Comparison of ENCODE assay signal across 10 cellular contexts in the genomic region with DNA sequence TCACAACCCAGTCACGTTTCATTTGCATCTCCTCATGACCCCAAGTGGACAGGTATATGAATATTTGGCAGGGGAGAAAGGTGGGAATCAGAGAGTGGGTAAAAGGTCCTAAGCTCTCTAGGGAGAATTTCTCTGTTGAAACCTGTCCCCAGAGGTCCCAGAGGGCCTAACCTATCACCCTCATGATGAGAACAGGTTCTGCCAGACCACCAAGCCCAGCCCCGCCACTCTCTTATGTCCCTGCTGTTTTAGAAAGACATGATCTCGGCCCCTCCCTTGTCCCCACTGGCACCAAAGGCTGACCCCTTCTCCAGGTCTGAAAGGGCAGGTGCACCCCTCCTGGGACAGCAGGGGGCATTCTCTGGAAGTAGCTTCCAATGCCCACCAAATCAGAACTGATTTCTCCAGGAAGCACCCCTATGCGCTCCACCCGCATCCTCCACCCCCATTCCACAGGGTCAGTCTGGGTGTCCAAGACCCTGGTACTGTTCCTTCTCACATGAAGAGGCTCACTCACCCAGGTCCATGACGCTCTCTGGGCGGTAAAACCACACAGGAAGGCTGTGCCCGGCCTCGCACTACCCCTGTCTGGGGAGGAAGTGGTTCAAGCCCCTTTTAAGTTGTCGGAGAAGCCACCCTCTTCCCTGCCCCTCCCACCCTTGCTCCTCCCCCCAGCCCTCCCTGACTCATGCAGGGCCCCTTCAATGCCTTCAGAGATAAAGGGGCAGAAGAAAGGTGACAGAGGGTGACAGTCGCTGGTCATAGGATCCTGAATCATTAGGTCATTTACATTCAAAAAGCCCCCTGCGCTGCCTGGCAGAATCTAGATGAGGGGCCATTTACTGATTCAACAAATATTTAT. TPM values are rescaled to one million over a fixed set of nuclear protein-coding genes. Genes with fewer than 3 reads are reported as not detected.
DNase-seq lines count a peak whose midpoint lies in the region; ATAC-seq and TF ChIP-seq lines count a peak whose summit lies in the region.
"Had no signal": no experiment of that assay in that cellular context is flagged by ENCODE, and none has a peak within 500 bp of the region (broad histone marks: within the 10 kb centered on the region; RNA-seq: fewer than 3 reads in every experiment).

A gene with protein sequence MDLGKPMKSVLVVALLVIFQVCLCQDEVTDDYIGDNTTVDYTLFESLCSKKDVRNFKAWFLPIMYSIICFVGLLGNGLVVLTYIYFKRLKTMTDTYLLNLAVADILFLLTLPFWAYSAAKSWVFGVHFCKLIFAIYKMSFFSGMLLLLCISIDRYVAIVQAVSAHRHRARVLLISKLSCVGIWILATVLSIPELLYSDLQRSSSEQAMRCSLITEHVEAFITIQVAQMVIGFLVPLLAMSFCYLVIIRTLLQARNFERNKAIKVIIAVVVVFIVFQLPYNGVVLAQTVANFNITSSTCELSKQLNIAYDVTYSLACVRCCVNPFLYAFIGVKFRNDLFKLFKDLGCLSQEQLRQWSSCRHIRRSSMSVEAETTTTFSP (minus strand): TSS at position 590 of the 862 bp plus-strand sequence. CDS start 63 bp downstream, at position 527.

- no peak for TF ChIP-seq POLR2A in NB4 (IDR thresholded peaks at IDR 0.05; ENCODE audit: extremely low read depth, insufficient read length)
- TF ChIP-seq POLR2A in stomach (IDR thresholded peaks at IDR 0.05) = no peak
- TF ChIP-seq POLR2A in vagina (IDR thresholded peaks at IDR 0.05) = no peak

- no peak within 1 kb of the TSS for H3K9ac ChIP-seq in mammary epithelial cell (ENCODE audit: insufficient read depth, low read length)

- in situ Hi-C loops in mammary epithelial cell (cut with MboI; ENCODE audit: low sequenced_read_pairs in 2 of 2) = no loop called here

- no peak for TF ChIP-seq CTCF in NB4 (IDR thresholded peaks at IDR 0.05; ENCODE audit: low read depth, low read length)
- TF ChIP-seq CTCF in stomach (IDR thresholded peaks at IDR 0.05) = no peak
- TF ChIP-seq CTCF in foreskin keratinocyte (conservative IDR thresholded peaks at IDR 0.05) = no peak
- no peak for TF ChIP-seq CTCF in vagina (IDR thresholded peaks at IDR 0.05)
- no peak for TF ChIP-seq CTCF in mammary epithelial cell (conservative IDR thresholded peaks at IDR 0.05 in 1 of 2, IDR thresholded peaks at IDR 0.05 in 1 of 2; ENCODE audit: extremely low read depth in 1 of 2, insufficient read depth in 1 of 2, low read depth in 1 of 2, low read length in 2 of 2)

- H3K27me3 ChIP-seq in stomach (peaks cover 0 to 31% (median 4%) of the 10 kb centered on the region in 3 donors), foreskin keratinocyte (peaks cover 66% of the 10 kb centered on the region), vagina (no peaks in the 10 kb centered on the region), mammary epithelial cell (ENCODE audit: insufficient read depth, low read length) (no peaks in the 10 kb centered on the region)

- no peaks in the 10 kb centered on the region for H3K27me3 Mint-ChIP-seq in memory B cell

- H3K36me3 Mint-ChIP-seq in memory B cell = peaks cover 12% of the 10 kb centered on the region

- dilution Hi-C loops in mammary epithelial cell (cut with HindIII; ENCODE audit: low sequenced_read_pairs) = loop anchor here (5.0 to 10.0 kb wide), 4 partner anchors 37 to 650 kb away; a partner anchor contains a TSS

- H3K4me3 ChIP-seq in NB4 (ENCODE audit: low read depth, low read length) (no peak within 1 kb of the TSS), stomach (peak within 1 kb of the TSS in 1 of 4 donors; percentile 8), vagina (no peak within 1 kb of the TSS), mammary epithelial cell (replicated peaks in 1 of 3; ENCODE audit: insufficient read depth in 1 of 3, low read depth in 2 of 3, low read length in 3 of 3) (no peak within 1 kb of the TSS)
- H3K4me3 ChIP-seq: SK-N-MC had no signal

- intact Hi-C loops in stomach (cut with DNase I; ENCODE audit: low total_unique reads) (no loop called here), vagina (cut with DNase I) (no loop called here), mammary epithelial cell (cut with micrococcal nuclease) (loop anchor here (5.0 kb wide), 1 partner anchor 263 kb away; no protein-coding TSS in a partner anchor)

- TF ChIP-seq EP300 in stomach (IDR thresholded peaks at IDR 0.05) = no peak

- 52 to 71% (median 56%) methylated on average over 12 of the region's 12 CpGs for WGBS in stomach, 5 donors
- 80% methylated on average over 7 of the region's 12 CpGs for WGBS in mammary epithelial cell (ENCODE audit: low coverage, missing lambda C conversion rate)

- CTCF ChIA-PET in mammary epithelial cell (lab: Charles Lee; ENCODE audit: low non-redundant PET) = no interaction called here

- H3K4me2 ChIP-seq in mammary epithelial cell (ENCODE audit: insufficient read depth, low read depth, low read length) = no peak within 1 kb of the TSS

- H3K4me3 Mint-ChIP-seq in memory B cell = peak within 1 kb of the TSS; percentile 89

- H3K27ac Mint-ChIP-seq in memory B cell = peak within 1 kb of the TSS; percentile 97

- no peak within 1 kb of the TSS for H2AFZ ChIP-seq in mammary epithelial cell (ENCODE audit: low read depth, low read length)

- BruUV-seq in mammary epithelial cell (replicated peaks; lab: Mats Ljungman, UMichigan) = no TSS peak

- peak; percentile 82 for DNase-seq in NB4 (ENCODE audit: low read depth)
- DNase-seq in activated CD8-positive, alpha-beta memory T cell treated with anti-CD3 and anti-CD28 coated beads, Interleukin-2, amount 50 U/mL, for 1 hour (ENCODE audit: extremely low read depth) = peak; percentile 91
- peak; percentile 81 to 84 for DNase-seq in memory B cell (ENCODE audit: low spot score in 2 of 2)
- peak; percentile 15 for DNase-seq in stomach
- DNase-seq in foreskin keratinocyte = no peak
- DNase-seq in vagina (ENCODE audit: extremely low spot score in 2 of 2) = no peak
- DNase-seq in mammary epithelial cell = no peak
- DNase-seq: glutamatergic neuron had no signal

- H3K4me1 ChIP-seq in stomach (peaks cover 8 to 16% (median 9%) of the 10 kb centered on the region in 4 donors), foreskin keratinocyte (peaks cover under 1% of the 10 kb centered on the region), vagina (peaks cover 8% of the 10 kb centered on the region), mammary epithelial cell (ENCODE audit: insufficient read depth, low read length) (peaks cover 5% of the 10 kb centered on the region)

- H4K20me1 ChIP-seq in mammary epithelial cell (ENCODE audit: insufficient read depth, low read length) = no peaks in the 10 kb centered on the region

- H3K9me3 Mint-ChIP-seq in memory B cell = no peaks in the 10 kb centered on the region

- H3K4me1 Mint-ChIP-seq in memory B cell = peaks cover 41% of the 10 kb centered on the region

- H3K36me3 ChIP-seq in stomach (no peaks in the 10 kb centered on the region), vagina (no peaks in the 10 kb centered on the region), mammary epithelial cell (ENCODE audit: insufficient read depth, low read length) (no peaks in the 10 kb centered on the region)

- ATAC-seq in memory B cell (ENCODE audit: low read depth) = peak; percentile 48
- no peak for ATAC-seq in foreskin keratinocyte
- ATAC-seq in GM21515 (IDR thresholded peaks at IDR 0.05; ENCODE audit: unreplicated experiment) = no peak

- H3K27ac ChIP-seq in stomach (no peak within 1 kb of the TSS), foreskin keratinocyte (no peak within 1 kb of the TSS), vagina (no peak within 1 kb of the TSS), mammary epithelial cell (ENCODE audit: insufficient read depth, low read depth, low read length) (no peak within 1 kb of the TSS)
- H3K27ac ChIP-seq: SK-N-MC had no signal

- no peaks in the 10 kb centered on the region for H3K79me2 ChIP-seq in mammary epithelial cell (ENCODE audit: insufficient read depth, low read length)

- H3K9me3 ChIP-seq in stomach (peaks cover 0 to 5% (median 0%) of the 10 kb centered on the region in 4 donors), vagina (no peaks in the 10 kb centered on the region), mammary epithelial cell (replicated peaks; ENCODE audit: insufficient read depth, low read length) (no peaks in the 10 kb centered on the region)

RNA-seq across cellular contexts. Expression of the gene that starts here (rescaled TPM):
- total RNA-seq in stomach = 1 to 10 TPM in 1 of 5 donors, not detected in 4; 3.1 TPM
- polyA plus RNA-seq in stomach = 1 to 10 TPM in 1 of 3 donors, under 1 TPM in 1, not detected in 1; 0.92 to 1.4 TPM
- total RNA-seq in foreskin keratinocyte = not detected in 2 replicates
- polyA plus RNA-seq in foreskin keratinocyte = not detected in 2 replicates
- total RNA-seq in vagina = not detected
- under 1 TPM in 1 of 2 donors, not detected in 1; 0.17 TPM for total RNA-seq in mammary epithelial cell
- 0.20 TPM for polyA plus RNA-seq in mammary epithelial cell
- not detected for polyA minus RNA-seq in mammary epithelial cell

Comparison
In these comparisons a context has a peak if more than half of its experiments do, and no peak if none do; other contexts are left out.
1. DNase-seq: peak in NB4 (single experiment), activated CD8-positive, alpha-beta memory T cell treated with anti-CD3 and anti-CD28 coated beads, Interleukin-2, amount 50 U/mL, for 1 hour (single experiment), memory B cell (2 of 2) and stomach (single experiment); none in foreskin keratinocyte (0 of 2), vagina (0 of 2) and mammary epithelial cell (single experiment).